In genomic region chr6:137240168-137240567, GRCh38 we compare ENCODE assay signal across 12 cellular contexts. TPM values are rescaled to one million over a fixed set of nuclear protein-coding genes. Genes with fewer than 3 reads are reported as not detected.
DNase-seq lines count a peak whose midpoint lies in the region; ATAC-seq and TF ChIP-seq lines count a peak whose summit lies in the region.
"Had no signal": no experiment of that assay in that cellular context is flagged by ENCODE, and none has a peak within 500 bp of the region (broad histone marks: within the 10 kb centered on the region; RNA-seq: fewer than 3 reads in every experiment).

No MANE protein-coding gene starts in this region.

- CTCF ChIA-PET in Calu3 (lab: Charles Lee): no interaction called here

- no peaks in the 10 kb centered on the region for H4K20me1 ChIP-seq in BLaER1

- H3K9me3 Mint-ChIP-seq in natural killer cell treated with Interleukin-12 subunit alpha and Interleukin-12 subunit beta and Interleukin-15 and Interleukin-18, amount 100 ng/mL, for 72 hours: peaks cover 6% of the 10 kb centered on the region
- H3K9me3 Mint-ChIP-seq in Calu3 (ENCODE audit: low read depth, unreplicated experiment): peaks cover 4% of the 10 kb centered on the region
- H3K9me3 Mint-ChIP-seq: activated naive CD8-positive, alpha-beta T cell treated with anti-CD3 and anti-CD28 coated beads, Interleukin-2, amount 50 U/mL, for 24 hours had no signal

- no peak overlapping the region for H3K27ac ChIP-seq in BLaER1
- peak overlapping the region; percentile 54 for H3K27ac ChIP-seq in epithelial cell of prostate

- peak overlapping the region; percentile 5; the same call in 1 of the 2 replicates for H3K4me2 ChIP-seq in BLaER1

- no peak overlapping the region for H3K4me3 ChIP-seq in BLaER1

- intact Hi-C loops in Calu3 (cut with micrococcal nuclease; ENCODE audit: unreplicated experiment): no loop called here

- H3K27ac Mint-ChIP-seq in natural killer cell treated with Interleukin-12 subunit alpha and Interleukin-12 subunit beta and Interleukin-15 and Interleukin-18, amount 100 ng/mL, for 72 hours: no peak overlapping the region
- H3K27ac Mint-ChIP-seq in Calu3 (ENCODE audit: unreplicated experiment): no peak overlapping the region
- H3K27ac Mint-ChIP-seq: activated naive CD8-positive, alpha-beta T cell treated with anti-CD3 and anti-CD28 coated beads, Interleukin-2, amount 50 U/mL, for 24 hours; stimulated activated naive CD8-positive, alpha-beta T cell treated with anti-CD3 and anti-CD28 coated beads, Interleukin-15, Interleukin-2, amounts not matched to agents 100 ng/mL and 50 ng/mL, for 24 hours had no signal

- no peak overlapping the region for H3K4me3 Mint-ChIP-seq in natural killer cell treated with Interleukin-12 subunit alpha and Interleukin-12 subunit beta and Interleukin-15 and Interleukin-18, amount 100 ng/mL, for 72 hours
- H3K4me3 Mint-ChIP-seq in Calu3 (ENCODE audit: low read depth, unreplicated experiment): no peak overlapping the region
- H3K4me3 Mint-ChIP-seq: activated naive CD8-positive, alpha-beta T cell treated with anti-CD3 and anti-CD28 coated beads, Interleukin-2, amount 50 U/mL, for 24 hours; stimulated activated naive CD8-positive, alpha-beta T cell treated with anti-CD3 and anti-CD28 coated beads, Interleukin-15, Interleukin-2, amounts not matched to agents 100 ng/mL and 50 ng/mL, for 24 hours had no signal

- no TSS peak for BruUV-seq in Calu3 (replicated peaks; lab: Mats Ljungman, UMichigan)

- H3K36me3 Mint-ChIP-seq in natural killer cell treated with Interleukin-12 subunit alpha and Interleukin-12 subunit beta and Interleukin-15 and Interleukin-18, amount 100 ng/mL, for 72 hours: peaks cover 7% of the 10 kb centered on the region
- no peaks in the 10 kb centered on the region for H3K36me3 Mint-ChIP-seq in Calu3 (ENCODE audit: insufficient read depth, unreplicated experiment)

- H3K9ac ChIP-seq in BLaER1: no peak overlapping the region

- no peaks in the 10 kb centered on the region for H3K27me3 Mint-ChIP-seq in natural killer cell treated with Interleukin-12 subunit alpha and Interleukin-12 subunit beta and Interleukin-15 and Interleukin-18, amount 100 ng/mL, for 72 hours
- H3K27me3 Mint-ChIP-seq in Calu3 (ENCODE audit: unreplicated experiment): no peaks in the 10 kb centered on the region
- H3K27me3 Mint-ChIP-seq: activated naive CD8-positive, alpha-beta T cell treated with anti-CD3 and anti-CD28 coated beads, Interleukin-2, amount 50 U/mL, for 24 hours; stimulated activated naive CD8-positive, alpha-beta T cell treated with anti-CD3 and anti-CD28 coated beads, Interleukin-15, Interleukin-2, amounts not matched to agents 100 ng/mL and 50 ng/mL, for 24 hours had no signal

- TF ChIP-seq CTCF in Calu3 (IDR thresholded peaks at IDR 0.05; ENCODE audit: unreplicated experiment): no peak

- H3K36me3 ChIP-seq in BLaER1: no peaks in the 10 kb centered on the region

- H3K9me3 ChIP-seq in BLaER1: peaks cover 24% of the 10 kb centered on the region

- ATAC-seq in natural killer cell treated with Interleukin-12 subunit alpha and Interleukin-12 subunit beta and Interleukin-15 and Interleukin-18, amount 100 ng/mL, for 72 hours: peak; percentile 63 to 80
- ATAC-seq in GM21526 (IDR thresholded peaks at IDR 0.05; ENCODE audit: low FRiP score, unreplicated experiment): no peak
- ATAC-seq: activated naive CD8-positive, alpha-beta T cell treated with anti-CD3 and anti-CD28 coated beads, Interleukin-2, amount 50 U/mL, for 24 hours had no signal

- DNase-seq in OCI-M1 (lab: John Stamatoyannopoulos, UW): peak; percentile 56
- DNase-seq in epithelial cell of prostate (ENCODE audit: low read depth, low spot score): peak; percentile 89
- DNase-seq in natural killer cell treated with Interleukin-12 subunit alpha and Interleukin-12 subunit beta and Interleukin-15 and Interleukin-18, amount 100 ng/mL, for 72 hours (ENCODE audit: low spot score): no peak
- DNase-seq in Calu3: no peak
- DNase-seq in occipital lobe (lab: John Stamatoyannopoulos, UW): no peak
- no peak for DNase-seq in DMS 273 (lab: John Stamatoyannopoulos, UW; ENCODE audit: unreplicated experiment)
- DNase-seq: activated naive CD8-positive, alpha-beta T cell treated with anti-CD3 and anti-CD28 coated beads, Interleukin-2, amount 50 U/mL, for 24 hours; COR-L47; retina had no signal

- H3K4me1 Mint-ChIP-seq in natural killer cell treated with Interleukin-12 subunit alpha and Interleukin-12 subunit beta and Interleukin-15 and Interleukin-18, amount 100 ng/mL, for 72 hours (ENCODE audit: low read depth in 2 of 2): peaks cover 13 to 16% of the 10 kb centered on the region in 2 donors
- peaks cover 38% of the 10 kb centered on the region for H3K4me1 Mint-ChIP-seq in Calu3 (ENCODE audit: low read depth, unreplicated experiment)

- H3K27me3 ChIP-seq in BLaER1: no peaks in the 10 kb centered on the region

- H3K4me1 ChIP-seq in BLaER1: peaks cover 15% of the 10 kb centered on the region

RNA-seq across cellular contexts. Expression of gene IFNGR1, which starts 21.0 kb away (rescaled TPM):
- 10 to 100 TPM; 19.8 to 31.9 TPM for total RNA-seq in natural killer cell treated with Interleukin-12 subunit alpha and Interleukin-12 subunit beta and Interleukin-15 and Interleukin-18, amount 100 ng/mL, for 72 hours
- total RNA-seq in Calu3 (2022) (22.6 and 26.4 TPM in 2 replicates), occipital lobe (72.5 TPM)

Comparison
In these comparisons a context has a peak if more than half of its experiments do, and no peak if none do; other contexts are left out.
1. DNase-seq: peak in OCI-M1 (single experiment) and epithelial cell of prostate (single experiment); none in natural killer cell treated with Interleukin-12 subunit alpha and Interleukin-12 subunit beta and Interleukin-15 and Interleukin-18, amount 100 ng/mL, for 72 hours (single experiment), Calu3 (single experiment), occipital lobe (single experiment) and DMS 273 (single experiment).